In genomic region chr2:60725466-60725865, GRCh38 we compare ENCODE assay signal across 7 cellular contexts.
"Had no signal": no experiment of that assay in that cellular context is flagged by ENCODE, and none has a peak within 500 bp of the region (broad histone marks: within the 10 kb centered on the region; RNA-seq: fewer than 3 reads in every experiment).

No MANE protein-coding gene starts in this region.

- H3K4me3 ChIP-seq: GM12878 had no signal

- FAIRE-seq: GM12878, GM12891, GM12892, GM18507, GM19239 had no signal

- DNase-seq: GDM1, GF-D8 had no signal

- ATAC-seq: GM12878 had no signal
